1 cellular context compared by ENCODE assay signal in genomic region chr20:45355209-45355608, GRCh38.
TF ChIP-seq lines count a peak whose summit lies in the region.

No MANE protein-coding gene starts in this region.

TF ChIP-seq in HEK293, 187 proteins besides CTCF, POLR2A, EP300 and RAD21 (continued from another document):
- TF ChIP-seq ZSCAN5A (tag by site-specific recombination; IDR thresholded peaks at IDR 0.05) (no peak), ZNF580 (tag by site-specific recombination; IDR thresholded peaks at IDR 0.05) (no peak), ZNF132 (tag by site-specific recombination; IDR thresholded peaks at IDR 0.05; ENCODE audit: borderline replicate concordance) (no peak), PBX3 (CRISPR knock-in tag; IDR thresholded peaks at IDR 0.05) (no peak)
